8 cellular contexts compared by ENCODE assay signal in genomic region chr4:77819836-77820679, GRCh38.
DNase-seq lines count a peak whose midpoint lies in the region; ATAC-seq and TF ChIP-seq lines count a peak whose summit lies in the region.

No MANE protein-coding gene starts in this region.

- peak; percentile 79 for DNase-seq in DMS153 treated with DMSO at 0.1 percent for 48 hours (lab: John Stamatoyannopoulos, UW; ENCODE audit: unreplicated experiment)
- peak; percentile 86 for DNase-seq in HuH-7 (ENCODE audit: low spot score)
- peak; percentile 62 for DNase-seq in OCI-M2 (lab: John Stamatoyannopoulos, UW; ENCODE audit: unreplicated experiment)
- peak; percentile 97 for DNase-seq in activated T-cell treated with anti-CD3 and anti-CD28 coated beads, Interleukin-2, amount 50 U/mL, for 1 hour
- peak; percentile 96 to 98 for DNase-seq in erythroblast (lab: John Stamatoyannopoulos, UW)
- peak; percentile 88 to 91 for DNase-seq in stimulated activated CD8-positive, alpha-beta memory T cell treated with anti-CD3 and anti-CD28 coated beads, Interleukin-7, amount 100 ng/mL, for 4 hours (ENCODE audit: low read depth in 2 of 2)

- no peaks in the 10 kb centered on the region for H3K36me3 ChIP-seq in muscle layer of duodenum (ENCODE audit: control insufficient read depth in 1 of 2, insufficient read depth in 2 of 2, low read length in 2 of 2)

- H3K4me3 ChIP-seq in muscle layer of duodenum (ENCODE audit: low read depth in 1 of 2, low read length in 2 of 2) = peak overlapping the region; percentile 86

- no peaks in the 10 kb centered on the region for H3K27me3 ChIP-seq in muscle layer of duodenum (ENCODE audit: low read depth, low read length)

- no peaks in the 10 kb centered on the region for H3K9me3 ChIP-seq in muscle layer of duodenum (ENCODE audit: control insufficient read depth in 1 of 2, low read length in 2 of 2)

- peak overlapping the region; percentile 98 for H3K27ac ChIP-seq in muscle layer of duodenum (ENCODE audit: low read length)

- TF ChIP-seq POLR2A in erythroblast (IDR thresholded peaks at IDR 0.05; ENCODE audit: low read length) = peak; percentile 97

- peak; percentile 65 for ATAC-seq in GM21526 (IDR thresholded peaks at IDR 0.05; ENCODE audit: low FRiP score, unreplicated experiment)

- H3K4me1 ChIP-seq in muscle layer of duodenum (ENCODE audit: control insufficient read depth in 1 of 2, insufficient read depth in 2 of 2, low read length in 2 of 2) = peaks cover 14 to 21% of the 10 kb centered on the region in 2 donors

Comparison
In these comparisons a context has a peak if more than half of its experiments do, and no peak if none do; other contexts are left out.
1. Peak in every context shown above with its lines: DNase-seq, ATAC-seq, H3K4me3 ChIP-seq and H3K27ac ChIP-seq.